In genomic region chr3:123584284-123584987, GRCh38 we compare ENCODE assay signal across 8 cellular contexts. TPM values are rescaled to one million over a fixed set of nuclear protein-coding genes. Genes with fewer than 3 reads are reported as not detected.
DNase-seq lines count a peak whose midpoint lies in the region; FAIRE-seq and TF ChIP-seq lines count a peak whose summit lies in the region.

No MANE protein-coding gene starts in this region.

- H3K9me3 ChIP-seq in iPS-18a (ENCODE audit: control insufficient read depth, low read depth, low read length): no peaks in the 10 kb centered on the region
- no peaks in the 10 kb centered on the region for H3K9me3 ChIP-seq in small intestine (ENCODE audit: control insufficient read depth, low read depth)

- peak in 2 of 3 experiments; percentile 6 to 7 for DNase-seq in stimulated activated CD4-positive, alpha-beta T cell treated with anti-CD3 and anti-CD28 coated beads, TNF-alpha, amount 100 ng/mL, for 24 hours (ENCODE audit: low read depth in 3 of 3)
- DNase-seq in stimulated activated CD4-positive, alpha-beta T cell treated with anti-CD3 and anti-CD28 coated beads, Interleukin-4, amount 100 ng/mL, for 1 hour: no peak
- DNase-seq in HFF-Myc (ENCODE audit: extremely low read depth, low read depth): no peak
- peak; percentile 88 for DNase-seq in NCI-H146 (lab: John Stamatoyannopoulos, UW)
- no peak for DNase-seq in astrocyte of the spinal cord (ENCODE audit: low read depth, low spot score)
- no peak for DNase-seq in small intestine
- DNase-seq in EL: no peak

- no peak overlapping the region for H3K27ac ChIP-seq in iPS-18a (ENCODE audit: low read length)
- peak overlapping the region; percentile 84 to 99 for H3K27ac ChIP-seq in small intestine (ENCODE audit: low read depth in 1 of 2, low read length in 1 of 2)

- H3K4me3 ChIP-seq in HFF-Myc (replicated peaks; ENCODE audit: low read depth, low read length) (peak overlapping the region; percentile 63), astrocyte of the spinal cord (ENCODE audit: low read depth, low read length) (peak overlapping the region; percentile 82), iPS-18a (ENCODE audit: low read length) (peak overlapping the region; percentile 88), small intestine (ENCODE audit: low read depth in 1 of 2, low read length in 2 of 2) (peak overlapping the region; percentile 85 to 99)

- peaks cover 9% of the 10 kb centered on the region for H3K4me1 ChIP-seq in iPS-18a (ENCODE audit: control insufficient read depth, low read depth, low read length)
- H3K4me1 ChIP-seq in small intestine (ENCODE audit: control insufficient read depth in 2 of 2, insufficient read depth in 1 of 2, low read depth in 1 of 2, low read length in 1 of 2): peaks cover 2% of the 10 kb centered on the region in 2 donors

- FAIRE-seq in small intestine (lab: Jason Lieb, UNC): no peak

- WGBS in small intestine, 3 donors: 1% methylated on average over 52 to 65 of the region's 65 CpGs

- TF ChIP-seq CTCF in HFF-Myc (IDR thresholded peaks at IDR 0.05; ENCODE audit: low read depth, low read length, missing control alignments) (no peak), astrocyte of the spinal cord (IDR thresholded peaks at IDR 0.05; ENCODE audit: low read depth, low read length) (no peak)

- H3K27me3 ChIP-seq in iPS-18a (ENCODE audit: control insufficient read depth, insufficient read depth, low read length) (no peaks in the 10 kb centered on the region), small intestine (ENCODE audit: control insufficient read depth in 2 of 2, insufficient read depth in 2 of 2, low read length in 2 of 2) (no peaks in the 10 kb centered on the region)

- peak overlapping the region; percentile 73 for H3K9ac ChIP-seq in iPS-18a (ENCODE audit: low read length)

- in situ Hi-C loops in astrocyte of the spinal cord (cut with HindIII; ENCODE audit: low sequenced_read_pairs): no loop called here

- H3K36me3 ChIP-seq in iPS-18a (ENCODE audit: control insufficient read depth, low read depth, low read length) (peaks cover 14% of the 10 kb centered on the region), small intestine (ENCODE audit: control insufficient read depth in 2 of 2, insufficient read depth in 2 of 2, low read length in 2 of 2) (peaks cover 2 to 6% of the 10 kb centered on the region in 2 donors)

RNA-seq across cellular contexts. Expression of gene HACD2, which starts 0.4 kb away (rescaled TPM):
- 10 to 100 TPM; 15.1 to 24.3 (median 21.0) TPM for polyA plus RNA-seq in small intestine

Comparison
In these comparisons a context has a peak if more than half of its experiments do, and no peak if none do; other contexts are left out.
1. DNase-seq: peak in stimulated activated CD4-positive, alpha-beta T cell treated with anti-CD3 and anti-CD28 coated beads, TNF-alpha, amount 100 ng/mL, for 24 hours (2 of 3) and NCI-H146 (single experiment); none in stimulated activated CD4-positive, alpha-beta T cell treated with anti-CD3 and anti-CD28 coated beads, Interleukin-4, amount 100 ng/mL, for 1 hour (single experiment), HFF-Myc (single experiment), astrocyte of the spinal cord (single experiment), small intestine (single experiment) and EL (single experiment).
2. Peak in every context shown above with its lines, with median percentiles within 50 percentile points of each other: H3K4me3 ChIP-seq.